Comparison of ENCODE assay signal across 8 cellular contexts in genomic region chr6:41200296-41200900, GRCh38. TPM values are rescaled to one million over a fixed set of nuclear protein-coding genes. Genes with fewer than 3 reads are reported as not detected.
DNase-seq lines count a peak whose midpoint lies in the region; ATAC-seq and TF ChIP-seq lines count a peak whose summit lies in the region.

No MANE protein-coding gene starts in this region.

- H3K27ac ChIP-seq in KOPT-K1 (ENCODE audit: low read depth, low read length, poor library complexity, severe bottlenecking) = peak overlapping the region; percentile 91

- H3K9me3 ChIP-seq in KOPT-K1 (ENCODE audit: insufficient read depth, low read length, poor library complexity, severe bottlenecking) = no peaks in the 10 kb centered on the region

- ATAC-seq in GM18505 (IDR thresholded peaks at IDR 0.05; ENCODE audit: unreplicated experiment) = peak; percentile 33

- H3K27ac Mint-ChIP-seq in activated CD4-positive, alpha-beta memory T cell treated with anti-CD3 and anti-CD28 coated beads, Interleukin-2, amount 10 ng/mL, durations not matched to agents 7 days and 5 days = peak overlapping the region; percentile 95

- POLR2A ChIA-PET in activated CD4-positive, alpha-beta memory T cell treated with anti-CD3 and anti-CD28 coated beads, Interleukin-2, amount 10 ng/mL, durations not matched to agents 7 days and 5 days (lab: Charles Lee) = interaction anchor here (0.8 to 4.4 kb wide), 9 partner anchors 9 to 171 kb away, joined by 3 to 31 read pairs (median 10); partner anchors contain the start of genes NFYA and OARD1

- H3K4me3 ChIP-seq in fibroblast of the aortic adventitia (ENCODE audit: low read depth, low read length) = no peak overlapping the region

- TF ChIP-seq POLR2A in GM18505 (IDR thresholded peaks at IDR 0.05; ENCODE audit: borderline replicate concordance, extremely low read depth, insufficient read depth, insufficient read length) = peak; percentile 39

- no peaks in the 10 kb centered on the region for H3K27me3 Mint-ChIP-seq in activated CD4-positive, alpha-beta memory T cell treated with anti-CD3 and anti-CD28 coated beads, Interleukin-2, amount 10 ng/mL, durations not matched to agents 7 days and 5 days

- DNase-seq in activated CD4-positive, alpha-beta memory T cell treated with anti-CD3 and anti-CD28 coated beads, Interleukin-2, amount 10 ng/mL, durations not matched to agents 7 days and 5 days = peak; percentile 77
- DNase-seq in fibroblast of the aortic adventitia (ENCODE audit: low read depth) = peak; percentile 15
- peak; percentile 52 for DNase-seq in stimulated activated CD4-positive, alpha-beta T cell treated with anti-CD3 and anti-CD28 coated beads, Interleukin-1b, Interleukin-23, amount 100 ng/mL, for 48 hours
- no peak for DNase-seq in iPS-NIHi7 (ENCODE audit: extremely low spot score)
- no peak for DNase-seq in superior temporal gyrus (ENCODE audit: extremely low spot score)
- DNase-seq in mucosa of gallbladder (ENCODE audit: low spot score) = no peak

- peaks cover 67% of the 10 kb centered on the region for H3K4me1 Mint-ChIP-seq in activated CD4-positive, alpha-beta memory T cell treated with anti-CD3 and anti-CD28 coated beads, Interleukin-2, amount 10 ng/mL, durations not matched to agents 7 days and 5 days

- CTCF ChIA-PET in activated CD4-positive, alpha-beta memory T cell treated with anti-CD3 and anti-CD28 coated beads, Interleukin-2, amount 10 ng/mL, durations not matched to agents 7 days and 5 days (lab: Charles Lee) = interaction anchor here (0.6 to 3.0 kb wide), 8 partner anchors 19 to 172 kb away, joined by 3 to 24 read pairs (median 4); partner anchors contain the start of genes NFYA and OARD1

- H3K9me3 Mint-ChIP-seq in activated CD4-positive, alpha-beta memory T cell treated with anti-CD3 and anti-CD28 coated beads, Interleukin-2, amount 10 ng/mL, durations not matched to agents 7 days and 5 days = peaks cover 8% of the 10 kb centered on the region

- peaks cover 24% of the 10 kb centered on the region for H3K36me3 ChIP-seq in KOPT-K1 (ENCODE audit: insufficient read depth, low read length)

- peaks cover 44% of the 10 kb centered on the region for H3K36me3 Mint-ChIP-seq in activated CD4-positive, alpha-beta memory T cell treated with anti-CD3 and anti-CD28 coated beads, Interleukin-2, amount 10 ng/mL, durations not matched to agents 7 days and 5 days (ENCODE audit: low read depth)

- TF ChIP-seq CTCF in fibroblast of the aortic adventitia (IDR thresholded peaks at IDR 0.05; ENCODE audit: insufficient read depth, low read length) = no peak

- H3K4me3 Mint-ChIP-seq in activated CD4-positive, alpha-beta memory T cell treated with anti-CD3 and anti-CD28 coated beads, Interleukin-2, amount 10 ng/mL, durations not matched to agents 7 days and 5 days = peak overlapping the region; percentile 67

RNA-seq across cellular contexts. Expression of gene TREML2, which starts 0.6 kb away (rescaled TPM):
- total RNA-seq in activated CD4-positive, alpha-beta memory T cell treated with anti-CD3 and anti-CD28 coated beads, Interleukin-2, amount 10 ng/mL, durations not matched to agents 7 days and 5 days = 10 to 100 TPM; 19.2 to 21.5 TPM
- total RNA-seq in fibroblast of the aortic adventitia (ENCODE audit: low replicate concordance) = not detected in 2 replicates
- total RNA-seq in mucosa of gallbladder = not detected

RNA-seq across cellular contexts. Expression of gene TREML4, which starts 27.8 kb away (rescaled TPM):
- total RNA-seq in activated CD4-positive, alpha-beta memory T cell treated with anti-CD3 and anti-CD28 coated beads, Interleukin-2, amount 10 ng/mL, durations not matched to agents 7 days and 5 days = not detected
- total RNA-seq in fibroblast of the aortic adventitia (ENCODE audit: low replicate concordance) (not detected in 2 replicates), mucosa of gallbladder (not detected)

RNA-seq across cellular contexts. Expression of gene TREM2, which starts 37.5 kb away (rescaled TPM):
- total RNA-seq in activated CD4-positive, alpha-beta memory T cell treated with anti-CD3 and anti-CD28 coated beads, Interleukin-2, amount 10 ng/mL, durations not matched to agents 7 days and 5 days = not detected
- total RNA-seq in fibroblast of the aortic adventitia (ENCODE audit: low replicate concordance) (not detected in 2 replicates), mucosa of gallbladder (26.7 TPM)

RNA-seq across cellular contexts. Expression of gene TREML1, which starts 46.3 kb away (rescaled TPM):
- not detected for total RNA-seq in activated CD4-positive, alpha-beta memory T cell treated with anti-CD3 and anti-CD28 coated beads, Interleukin-2, amount 10 ng/mL, durations not matched to agents 7 days and 5 days
- total RNA-seq in fibroblast of the aortic adventitia (ENCODE audit: low replicate concordance) = not detected in 2 replicates
- total RNA-seq in mucosa of gallbladder = 1.1 TPM

Comparison
In these comparisons a context has a peak if more than half of its experiments do, and no peak if none do; other contexts are left out.
1. DNase-seq: peak in activated CD4-positive, alpha-beta memory T cell treated with anti-CD3 and anti-CD28 coated beads, Interleukin-2, amount 10 ng/mL, durations not matched to agents 7 days and 5 days (single experiment), fibroblast of the aortic adventitia (single experiment) and stimulated activated CD4-positive, alpha-beta T cell treated with anti-CD3 and anti-CD28 coated beads, Interleukin-1b, Interleukin-23, amount 100 ng/mL, for 48 hours (single experiment); none in iPS-NIHi7 (single experiment), superior temporal gyrus (single experiment) and mucosa of gallbladder (single experiment).
2. RNA of gene TREML2, which starts 0.6 kb away (total RNA-seq): 19.2 to 21.5 TPM in activated CD4-positive, alpha-beta memory T cell treated with anti-CD3 and anti-CD28 coated beads, Interleukin-2, amount 10 ng/mL, durations not matched to agents 7 days and 5 days; not detected in mucosa of gallbladder (single experiment) and not detected in fibroblast of the aortic adventitia; every median in the first group is over 10 times any median in the second.
3. RNA of gene TREM2, which starts 37.5 kb away (total RNA-seq): 26.7 TPM in mucosa of gallbladder (single experiment); not detected in activated CD4-positive, alpha-beta memory T cell treated with anti-CD3 and anti-CD28 coated beads, Interleukin-2, amount 10 ng/mL, durations not matched to agents 7 days and 5 days and not detected in fibroblast of the aortic adventitia; every median in the first group is over 10 times any median in the second.